Comparison of ENCODE assay signal across 30 cellular contexts in genomic region chr11:60194511-60194910, GRCh38. TPM values are rescaled to one million over a fixed set of nuclear protein-coding genes. Genes with fewer than 3 reads are reported as not detected.
DNase-seq lines count a peak whose midpoint lies in the region; ATAC-seq and TF ChIP-seq lines count a peak whose summit lies in the region.
"Had no signal": no experiment of that assay in that cellular context is flagged by ENCODE, and none has a peak within 500 bp of the region (broad histone marks: within the 10 kb centered on the region; RNA-seq: fewer than 3 reads in every experiment).

No MANE protein-coding gene starts in this region.

- H3K9me3 ChIP-seq in heart left ventricle (peaks cover 0 to 10% (median 0%) of the 10 kb centered on the region in 12 donors), right cardiac atrium (ENCODE audit: control insufficient read depth, low read length) (no peaks in the 10 kb centered on the region), spleen (peaks cover 0 to 20% (median 14%) of the 10 kb centered on the region in 8 donors)
- H3K9me3 ChIP-seq: tibial nerve had no signal

- TF ChIP-seq POLR2A in heart left ventricle (IDR thresholded peaks at IDR 0.05), result no peak
- no peak for TF ChIP-seq POLR2A in spleen (IDR thresholded peaks at IDR 0.05)

- H3K4me3 ChIP-seq in heart left ventricle (no peak overlapping the region), right cardiac atrium (ENCODE audit: low read length) (no peak overlapping the region), spleen (no peak overlapping the region)
- H3K4me3 ChIP-seq: skin epidermis, stomach, tibial nerve had no signal

- ATAC-seq in heart left ventricle, result no peak
- no peak for ATAC-seq in right cardiac atrium
- ATAC-seq: activated CD8-positive, alpha-beta memory T cell treated with anti-CD3 and anti-CD28 coated beads, Interleukin-2, amount 10 ng/mL, durations not matched to agents 7 days and 5 days had no signal

- TF ChIP-seq CTCF in heart left ventricle (IDR thresholded peaks at IDR 0.05) (no peak), spleen (IDR thresholded peaks at IDR 0.05 in 8 of 11, conservative IDR thresholded peaks at IDR 0.05 in 3 of 11) (no peak)

- peaks cover 0 to 5% (median 0%) of the 10 kb centered on the region in 9 donors for H3K27me3 ChIP-seq in heart left ventricle
- no peaks in the 10 kb centered on the region for H3K27me3 ChIP-seq in right cardiac atrium (ENCODE audit: control insufficient read depth, insufficient read depth)
- no peaks in the 10 kb centered on the region for H3K27me3 ChIP-seq in spleen (replicated peaks in 1 of 7)
- H3K27me3 ChIP-seq: stomach, tibial nerve had no signal

- DNase-seq in heart left ventricle (no peak), right cardiac atrium (no peak), OCI-M1 (lab: John Stamatoyannopoulos, UW) (peak; percentile 74), left kidney (ENCODE audit: low read depth, low spot score) (peak; percentile 10), spleen (no peak), NCI-H128 (lab: John Stamatoyannopoulos, UW; ENCODE audit: unreplicated experiment) (no peak), DMS79 (lab: John Stamatoyannopoulos, UW) (no peak)
- DNase-seq in activated CD4-positive, alpha-beta T cell treated with anti-CD3 and anti-CD28 coated beads, Interleukin-2, amount 50 U/mL, for 4 hours, result no peak
- DNase-seq: 8988T; activated CD4-positive, alpha-beta T cell treated with anti-CD3 and anti-CD28 coated beads, Interleukin-2, amount 10 ng/mL, durations not matched to agents 7 days and 5 days; activated CD8-positive, alpha-beta memory T cell treated with anti-CD3 and anti-CD28 coated beads, Interleukin-2, amount 10 ng/mL, durations not matched to agents 7 days and 5 days; activated naive CD4-positive, alpha-beta T cell treated with anti-CD3 and anti-CD28 coated beads, Interleukin-2, amount 10 ng/mL, durations not matched to agents 7 days and 5 days; amniotic stem cell; DMS153; effector memory CD4-positive, alpha-beta T cell; head of caudate nucleus; HFFc6; Kasumi-1; NCI-H1092 treated with DMSO at 0.1 percent for 48 hours; NCI-H2029 treated with DMSO at 0.1 percent for 48 hours; NCI-H2227 treated with DMSO at 0.1 percent for 48 hours; NCI-H526 treated with DMSO at 0.1 percent for 48 hours; stimulated activated CD8-positive, alpha-beta memory T cell treated with anti-CD3 and anti-CD28 coated beads, Interleukin-4, amount 100 ng/mL, for 48 hours; stomach; T1000 had no signal

- peaks cover 0 to 20% (median 0%) of the 10 kb centered on the region in 12 donors for H3K4me1 ChIP-seq in heart left ventricle
- H3K4me1 ChIP-seq in right cardiac atrium (ENCODE audit: control insufficient read depth, insufficient read depth, low read length), result no peaks in the 10 kb centered on the region
- H3K4me1 ChIP-seq in spleen, result peaks cover 6 to 36% (median 12%) of the 10 kb centered on the region in 6 donors
- H3K4me1 ChIP-seq: stomach, tibial nerve had no signal

- 55 to 60% (median 57%) methylated on average over 3 of the region's 3 CpGs for WGBS in heart left ventricle, 4 donors
- WGBS in right cardiac atrium, result 48% methylated on average over 3 of the region's 3 CpGs
- 57 to 76% (median 62%) methylated on average over 3 of the region's 3 CpGs for WGBS in spleen, 5 donors

- no peaks in the 10 kb centered on the region for H3K36me3 ChIP-seq in heart left ventricle
- no peaks in the 10 kb centered on the region for H3K36me3 ChIP-seq in spleen
- H3K36me3 ChIP-seq: stomach, tibial nerve had no signal

- intact Hi-C loops in heart left ventricle (cut with DNase I), result loop anchor here in 4 of 10 donors (5.0 kb wide), 2 partner anchors 367 to 372 kb away; no protein-coding TSS in a partner anchor
- intact Hi-C loops in right cardiac atrium (cut with DNase I), result loop anchor here in 1 of 4 donors (10.0 kb wide), 1 partner anchor 360 kb away; no protein-coding TSS in a partner anchor
- intact Hi-C loops in spleen (cut with DNase I; ENCODE audit: low total_unique reads), result no loop called here

- peak overlapping the region in 7 of 12 donors; percentile 9 to 91 (median 34) for H3K27ac ChIP-seq in heart left ventricle
- no peak overlapping the region for H3K27ac ChIP-seq in right cardiac atrium (ENCODE audit: low read length)
- peak overlapping the region in 6 of 8 donors; percentile 5 to 73 (median 69) for H3K27ac ChIP-seq in spleen
- H3K27ac ChIP-seq: tibial nerve had no signal

RNA-seq across cellular contexts. Expression of gene MS4A6A, which starts 11.6 kb away (rescaled TPM):
- total RNA-seq in heart left ventricle (100 to 1,000 TPM in 2 of 9 donors, 10 to 100 TPM in 7; 12.4 to 279 (median 30.7) TPM), right cardiac atrium (10 to 100 TPM; 63.0 to 99.0 (median 82.8) TPM), spleen (100 to 1,000 TPM; 109 to 560 (median 309) TPM)
- polyA plus RNA-seq in heart left ventricle (10 to 100 TPM; 11.7 to 23.0 TPM), right cardiac atrium (16.5 TPM), spleen (100 to 1,000 TPM; 121 to 197 (median 176) TPM)
- total RNA-seq: activated CD4-positive, alpha-beta T cell treated with anti-CD3 and anti-CD28 coated beads, Interleukin-2, amount 10 ng/mL, durations not matched to agents 7 days and 5 days; activated CD8-positive, alpha-beta memory T cell treated with anti-CD3 and anti-CD28 coated beads, Interleukin-2, amount 10 ng/mL, durations not matched to agents 7 days and 5 days; fibroblast of villous mesenchyme; G401; HFFc6 had no signal

RNA-seq across cellular contexts. Expression of gene MS4A4E, which starts 48.4 kb away (rescaled TPM):
- 1 to 10 TPM in 2 of 9 donors, under 1 TPM in 6, not detected in 1; 0.34 to 3.4 (median 0.71) TPM for total RNA-seq in heart left ventricle
- 1 to 10 TPM in 1 of 2 donors, under 1 TPM in 1; 0.18 to 1.1 TPM for polyA plus RNA-seq in heart left ventricle
- 1 to 10 TPM in 3 of 4 donors, under 1 TPM in 1; 0.85 to 2.5 (median 1.3) TPM for total RNA-seq in right cardiac atrium
- 0.27 TPM for polyA plus RNA-seq in right cardiac atrium
- total RNA-seq in spleen, result 10 to 100 TPM in 5 of 7 donors, 1 to 10 TPM in 2; 2.3 to 25.4 (median 13.7) TPM
- 1 to 10 TPM; 1.9 to 3.3 (median 3.2) TPM for polyA plus RNA-seq in spleen
- total RNA-seq: activated CD4-positive, alpha-beta T cell treated with anti-CD3 and anti-CD28 coated beads, Interleukin-2, amount 10 ng/mL, durations not matched to agents 7 days and 5 days; activated CD8-positive, alpha-beta memory T cell treated with anti-CD3 and anti-CD28 coated beads, Interleukin-2, amount 10 ng/mL, durations not matched to agents 7 days and 5 days; fibroblast of villous mesenchyme; G401; HFFc6; WTC11 had no signal

Comparison
In these comparisons a context has a peak if more than half of its experiments do, and no peak if none do; other contexts are left out.
1. DNase-seq: peak in OCI-M1 (single experiment) and left kidney (single experiment); none in heart left ventricle (0 of 5), right cardiac atrium (0 of 3), spleen (single experiment), activated CD4-positive, alpha-beta T cell treated with anti-CD3 and anti-CD28 coated beads, Interleukin-2, amount 50 U/mL, for 4 hours (0 of 2), NCI-H128 (single experiment) and DMS79 (single experiment).